Comparison of ENCODE assay signal across 12 cellular contexts in genomic region chr4:48212165-48212564, GRCh38. TPM values are rescaled to one million over a fixed set of nuclear protein-coding genes. Genes with fewer than 3 reads are reported as not detected.
DNase-seq lines count a peak whose midpoint lies in the region; ATAC-seq and TF ChIP-seq lines count a peak whose summit lies in the region.
"Had no signal": no experiment of that assay in that cellular context is flagged by ENCODE, and none has a peak within 500 bp of the region (broad histone marks: within the 10 kb centered on the region; RNA-seq: fewer than 3 reads in every experiment).

No MANE protein-coding gene starts in this region.

- intact Hi-C loops in mammary epithelial cell (cut with micrococcal nuclease), result no loop called here
- intact Hi-C loops in Right ventricle myocardium inferior (cut with DNase I), result no loop called here

- in situ Hi-C loops in GM13976 (cut with MboI; ENCODE audit: low sequenced_read_pairs, unreplicated experiment), result no loop called here
- in situ Hi-C loops in mammary epithelial cell (cut with MboI; ENCODE audit: low sequenced_read_pairs in 2 of 2), result no loop called here

- H3K9me2 ChIP-seq in MM.1S (replicated peaks; ENCODE audit: insufficient read depth, low read length), result no peaks in the 10 kb centered on the region

- H3F3A ChIP-seq in MM.1S (ENCODE audit: insufficient read depth, low read length), result no peaks in the 10 kb centered on the region

- peak; percentile 87 for ATAC-seq in GM21528 (IDR thresholded peaks at IDR 0.05; ENCODE audit: low FRiP score, unreplicated experiment)
- peak; percentile 83 for ATAC-seq in HG03460 (IDR thresholded peaks at IDR 0.05; ENCODE audit: unreplicated experiment)
- peak; percentile 26 for ATAC-seq in activated T-helper 17 cell treated with anti-CD3 and anti-CD28 coated beads, Interleukin-2, amount 50 U/mL, for 72 hours (replicated peaks)
- ATAC-seq in Right ventricle myocardium inferior, result no peak
- ATAC-seq: activated CD4-positive, alpha-beta T cell treated with anti-CD3 and anti-CD28 coated beads for 36 hours had no signal

- H3K27ac ChIP-seq in mammary epithelial cell (ENCODE audit: insufficient read depth, low read depth, low read length), result no peak overlapping the region
- no peak overlapping the region for H3K27ac ChIP-seq in coronary artery
- no peak overlapping the region for H3K27ac ChIP-seq in MM.1S (ENCODE audit: low read length)

- no peaks in the 10 kb centered on the region for H3K36me3 Mint-ChIP-seq in activated T-helper 17 cell treated with anti-CD3 and anti-CD28 coated beads, Interleukin-2, amount 50 U/mL, for 72 hours (ENCODE audit: low read depth)

- no peaks in the 10 kb centered on the region for H3K79me2 ChIP-seq in mammary epithelial cell (ENCODE audit: insufficient read depth, low read length)
- peaks cover 88% of the 10 kb centered on the region for H3K79me2 ChIP-seq in MM.1S (ENCODE audit: low read length)

- H3K27me3 Mint-ChIP-seq in activated T-helper 17 cell treated with anti-CD3 and anti-CD28 coated beads, Interleukin-2, amount 50 U/mL, for 72 hours, result no peaks in the 10 kb centered on the region
- H3K27me3 Mint-ChIP-seq: activated CD4-positive, alpha-beta T cell treated with anti-CD3 and anti-CD28 coated beads for 36 hours; dendritic cell treated with granulocyte-macrophage colony-stimulating factor and Interleukin-4, amounts not matched to agents 40 ng/mL and 50 ng/mL, for 4 days had no signal

- peaks cover 10% of the 10 kb centered on the region for H3K4me1 Mint-ChIP-seq in activated T-helper 17 cell treated with anti-CD3 and anti-CD28 coated beads, Interleukin-2, amount 50 U/mL, for 72 hours

- H3K4me1 ChIP-seq in mammary epithelial cell (ENCODE audit: insufficient read depth, low read length), result no peaks in the 10 kb centered on the region
- H3K4me1 ChIP-seq in MM.1S (ENCODE audit: low read length), result peaks cover 3% of the 10 kb centered on the region

- CTCF ChIA-PET in mammary epithelial cell (lab: Charles Lee; ENCODE audit: low non-redundant PET), result no interaction called here

- no peak overlapping the region for H3K4me3 Mint-ChIP-seq in activated T-helper 17 cell treated with anti-CD3 and anti-CD28 coated beads, Interleukin-2, amount 50 U/mL, for 72 hours
- H3K4me3 Mint-ChIP-seq: activated CD4-positive, alpha-beta T cell treated with anti-CD3 and anti-CD28 coated beads for 36 hours; dendritic cell treated with granulocyte-macrophage colony-stimulating factor and Interleukin-4, amounts not matched to agents 40 ng/mL and 50 ng/mL, for 4 days had no signal

- H3K27me3 ChIP-seq in mammary epithelial cell (ENCODE audit: insufficient read depth, low read length) (no peaks in the 10 kb centered on the region), MM.1S (replicated peaks; ENCODE audit: insufficient read depth, low read length) (no peaks in the 10 kb centered on the region)

- H3K9me3 ChIP-seq in mammary epithelial cell (replicated peaks; ENCODE audit: insufficient read depth, low read length) (no peaks in the 10 kb centered on the region), MM.1S (replicated peaks; ENCODE audit: insufficient read depth, low read length) (no peaks in the 10 kb centered on the region)

- peak overlapping the region; percentile 17 for H3K27ac Mint-ChIP-seq in activated T-helper 17 cell treated with anti-CD3 and anti-CD28 coated beads, Interleukin-2, amount 50 U/mL, for 72 hours
- H3K27ac Mint-ChIP-seq: activated CD4-positive, alpha-beta T cell treated with anti-CD3 and anti-CD28 coated beads for 36 hours; dendritic cell treated with granulocyte-macrophage colony-stimulating factor and Interleukin-4, amounts not matched to agents 40 ng/mL and 50 ng/mL, for 4 days had no signal

- no peak overlapping the region for H2AFZ ChIP-seq in mammary epithelial cell (ENCODE audit: low read depth, low read length)
- no peak overlapping the region for H2AFZ ChIP-seq in MM.1S (ENCODE audit: low read length)

- no TSS peak for BruUV-seq in mammary epithelial cell (replicated peaks; lab: Mats Ljungman, UMichigan)

- H3K36me3 ChIP-seq in mammary epithelial cell (ENCODE audit: insufficient read depth, low read length) (no peaks in the 10 kb centered on the region), MM.1S (replicated peaks; ENCODE audit: insufficient read depth, low read length) (no peaks in the 10 kb centered on the region)

- TF ChIP-seq CTCF in GM13976 (IDR thresholded peaks at IDR 0.05; ENCODE audit: borderline replicate concordance, control extremely low read depth, extremely low read depth, insufficient read depth, missing control alignments) (no peak), mammary epithelial cell (conservative IDR thresholded peaks at IDR 0.05 in 1 of 2, IDR thresholded peaks at IDR 0.05 in 1 of 2; ENCODE audit: extremely low read depth in 1 of 2, insufficient read depth in 1 of 2, low read depth in 1 of 2, low read length in 2 of 2) (no peak), coronary artery (IDR thresholded peaks at IDR 0.05) (no peak), MM.1S (IDR thresholded peaks at IDR 0.05; ENCODE audit: low read length) (no peak)

- H3K4me3 ChIP-seq in mammary epithelial cell (replicated peaks in 1 of 3; ENCODE audit: insufficient read depth in 1 of 3, low read depth in 2 of 3, low read length in 3 of 3), result no peak overlapping the region
- H3K4me3 ChIP-seq in coronary artery, result no peak overlapping the region
- H3K4me3 ChIP-seq in MM.1S (ENCODE audit: low read length), result no peak overlapping the region

- H4K20me1 ChIP-seq in mammary epithelial cell (ENCODE audit: insufficient read depth, low read length), result no peaks in the 10 kb centered on the region
- no peaks in the 10 kb centered on the region for H4K20me1 ChIP-seq in MM.1S (ENCODE audit: insufficient read depth, low read length)

- H3K4me2 ChIP-seq in mammary epithelial cell (ENCODE audit: insufficient read depth, low read depth, low read length) (no peak overlapping the region), MM.1S (ENCODE audit: low read depth, low read length) (no peak overlapping the region)

- H3K9ac ChIP-seq in mammary epithelial cell (ENCODE audit: insufficient read depth, low read length) (no peak overlapping the region), MM.1S (ENCODE audit: low read length) (no peak overlapping the region)

- DNase-seq in GM13976 (ENCODE audit: low spot score) (peak; percentile 36), mammary epithelial cell (no peak), coronary artery (ENCODE audit: low spot score) (no peak), MM.1S (no peak), Right ventricle myocardium inferior (ENCODE audit: missing footprints) (no peak)
- DNase-seq: DMS79 treated with DMSO at 0.1 percent for 48 hours, NCI-H1092 had no signal

- 65% methylated on average over 6 of the region's 6 CpGs for WGBS in mammary epithelial cell (ENCODE audit: low coverage, missing lambda C conversion rate)

- H3K9me3 Mint-ChIP-seq in activated T-helper 17 cell treated with anti-CD3 and anti-CD28 coated beads, Interleukin-2, amount 50 U/mL, for 72 hours, result no peaks in the 10 kb centered on the region
- H3K9me3 Mint-ChIP-seq: dendritic cell treated with granulocyte-macrophage colony-stimulating factor and Interleukin-4, amounts not matched to agents 40 ng/mL and 50 ng/mL, for 4 days had no signal

- dilution Hi-C loops in mammary epithelial cell (cut with HindIII; ENCODE audit: low sequenced_read_pairs), result no loop called here

RNA-seq across cellular contexts. Expression of gene TEC, which starts 57.5 kb away (rescaled TPM):
- total RNA-seq in activated T-helper 17 cell treated with anti-CD3 and anti-CD28 coated beads, Interleukin-2, amount 50 U/mL, for 72 hours, result 1 to 10 TPM; 4.6 to 8.3 TPM
- total RNA-seq in mammary epithelial cell, result under 1 TPM; 0.33 to 0.67 TPM
- polyA plus RNA-seq in mammary epithelial cell, result 0.17 TPM
- polyA minus RNA-seq in mammary epithelial cell, result not detected
- 1.3 TPM for total RNA-seq in Right ventricle myocardium inferior
